ENCODE assay signal across 13 cellular contexts in the genomic region with DNA sequence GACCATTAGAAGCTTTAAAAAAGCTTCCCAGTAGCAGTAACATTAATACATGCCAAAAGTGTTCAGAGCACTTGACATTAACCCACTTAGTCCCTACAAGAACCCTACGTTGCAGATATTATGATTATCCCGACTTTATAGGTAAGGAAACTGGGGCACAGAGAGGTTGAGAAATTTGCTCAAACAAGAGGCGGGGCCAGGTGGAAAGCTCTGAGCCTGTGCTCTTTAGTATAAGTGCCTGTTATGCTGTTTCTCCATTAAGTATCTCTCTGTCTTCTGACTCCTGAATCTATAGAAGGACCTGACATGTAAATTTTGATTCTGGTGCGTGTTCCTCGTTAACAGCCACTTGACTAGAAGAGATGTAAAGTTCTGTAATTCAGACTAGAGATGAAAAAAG.
DNase-seq lines count a peak whose midpoint lies in the region; ATAC-seq, FAIRE-seq and TF ChIP-seq lines count a peak whose summit lies in the region.
"Had no signal": no experiment of that assay in that cellular context is flagged by ENCODE, and none has a peak within 500 bp of the region (broad histone marks: within the 10 kb centered on the region; RNA-seq: fewer than 3 reads in every experiment).

No MANE protein-coding gene starts in this region.

- peaks cover 48 to 72% of the 10 kb centered on the region in 2 donors for H3K4me1 Mint-ChIP-seq in effector memory CD8-positive, alpha-beta T cell (ENCODE audit: low read depth in 2 of 2)
- peaks cover 42% of the 10 kb centered on the region for H3K4me1 Mint-ChIP-seq in nephron

- TF ChIP-seq CTCF in nephron (IDR thresholded peaks at IDR 0.05; ENCODE audit: unreplicated experiment in 3 of 3), result no peak

- H3K27ac Mint-ChIP-seq in effector memory CD8-positive, alpha-beta T cell, result peak overlapping the region; percentile 71 to 89
- peak overlapping the region in 2 of 3 experiments; percentile 17 to 64 for H3K27ac Mint-ChIP-seq in nephron

- peaks cover 12% of the 10 kb centered on the region for H3K36me3 Mint-ChIP-seq in effector memory CD8-positive, alpha-beta T cell (ENCODE audit: insufficient read depth)
- peaks cover 41% of the 10 kb centered on the region for H3K36me3 Mint-ChIP-seq in nephron (ENCODE audit: low read depth)

- H3K36me3 ChIP-seq in ACC112 (ENCODE audit: insufficient read depth, low read length), result peaks cover 21% of the 10 kb centered on the region
- H3K36me3 ChIP-seq in GM23248 (ENCODE audit: low read depth), result peaks cover 12% of the 10 kb centered on the region; the same call in 1 of the 2 replicates
- no peaks in the 10 kb centered on the region for H3K36me3 ChIP-seq in small intestine (ENCODE audit: control insufficient read depth in 2 of 2, insufficient read depth in 2 of 2, low read length in 2 of 2)
- H3K36me3 ChIP-seq: BE2C had no signal

- H3K79me2 ChIP-seq in ACC112 (ENCODE audit: control insufficient read depth, insufficient read depth, low read length, unreplicated experiment) (peaks cover 84% of the 10 kb centered on the region), GM23248 (ENCODE audit: insufficient read depth) (peaks cover 100% of the 10 kb centered on the region)

- H4K20me1 ChIP-seq in GM23248 (ENCODE audit: insufficient read depth), result peaks cover 33% of the 10 kb centered on the region

- H3K9ac ChIP-seq in GM23248, result no peak overlapping the region

- H3K9me3 ChIP-seq in GM23248 (ENCODE audit: low read depth) (no peaks in the 10 kb centered on the region), small intestine (ENCODE audit: control insufficient read depth, low read depth) (no peaks in the 10 kb centered on the region)
- H3K9me3 ChIP-seq: BE2C had no signal

- no peak overlapping the region for H3K4me3 Mint-ChIP-seq in effector memory CD8-positive, alpha-beta T cell
- H3K4me3 Mint-ChIP-seq in nephron, result no peak overlapping the region

- no peak overlapping the region for H2AFZ ChIP-seq in ACC112 (ENCODE audit: low read length, unreplicated experiment)
- no peak overlapping the region for H2AFZ ChIP-seq in GM23248

- DNase-seq in GM23248 (no peak), HPDE6-E6E7 (ENCODE audit: extremely low spot score) (no peak), NCI-H446 (lab: John Stamatoyannopoulos, UW) (no peak), small intestine (no peak)
- no peak for DNase-seq in effector memory CD8-positive, alpha-beta T cell
- DNase-seq: BE2C, NCI-H1436, NCI-H2227 treated with DMSO at 0.1 percent for 48 hours, NCI-H69 had no signal

- FAIRE-seq in small intestine (lab: Jason Lieb, UNC), result no peak
- FAIRE-seq: H54 had no signal

- in situ Hi-C loops in GM23248 (cut with MboI), result no loop called here

- no peak for ATAC-seq in effector memory CD8-positive, alpha-beta T cell (replicated peaks)
- no peak for ATAC-seq in GM19351 (IDR thresholded peaks at IDR 0.05; ENCODE audit: unreplicated experiment)

- H3K9me2 ChIP-seq in GM23248 (ENCODE audit: insufficient read depth), result no peaks in the 10 kb centered on the region

- H3K9me3 Mint-ChIP-seq in effector memory CD8-positive, alpha-beta T cell, result no peaks in the 10 kb centered on the region
- no peaks in the 10 kb centered on the region for H3K9me3 Mint-ChIP-seq in nephron

- H3K27me3 ChIP-seq in ACC112 (ENCODE audit: insufficient read depth, low read length) (no peaks in the 10 kb centered on the region), GM23248 (replicated peaks; ENCODE audit: insufficient read depth) (no peaks in the 10 kb centered on the region), small intestine (ENCODE audit: control insufficient read depth in 2 of 2, insufficient read depth in 2 of 2, low read length in 2 of 2) (no peaks in the 10 kb centered on the region)
- H3K27me3 ChIP-seq: BE2C had no signal

- peaks cover 83% of the 10 kb centered on the region for H3K4me1 ChIP-seq in ACC112 (ENCODE audit: control insufficient read depth, insufficient read depth, low read length, unreplicated experiment)
- peaks cover 73% of the 10 kb centered on the region for H3K4me1 ChIP-seq in GM23248 (ENCODE audit: insufficient read depth)
- H3K4me1 ChIP-seq in small intestine (ENCODE audit: control insufficient read depth in 2 of 2, insufficient read depth in 1 of 2, low read depth in 1 of 2, low read length in 1 of 2), result no peaks in the 10 kb centered on the region
- H3K4me1 ChIP-seq: BE2C had no signal

- H3K4me2 ChIP-seq in GM23248 (ENCODE audit: unreplicated experiment), result no peak overlapping the region

- H3F3A ChIP-seq in GM23248 (ENCODE audit: insufficient read depth), result peaks cover 89% of the 10 kb centered on the region

- H3K27me3 Mint-ChIP-seq in effector memory CD8-positive, alpha-beta T cell, result no peaks in the 10 kb centered on the region
- H3K27me3 Mint-ChIP-seq in nephron (ENCODE audit: low read depth), result no peaks in the 10 kb centered on the region

- 89 to 92% methylated on average over 5 of the region's 5 CpGs for WGBS in GM23248 (ENCODE audit: low coverage in 1 of 2, low lambda C conversion rate in 2 of 2, missing lambda C conversion rate in 2 of 2), 2 experiments
- WGBS in small intestine, 3 donors, result 86 to 95% (median 89%) methylated on average over 5 of the region's 5 CpGs

- H3K4me3 ChIP-seq in ACC112 (ENCODE audit: low read depth, low read length) (no peak overlapping the region), GM23248 (no peak overlapping the region), small intestine (ENCODE audit: low read depth in 1 of 2, low read length in 2 of 2) (no peak overlapping the region)

- H3K27ac ChIP-seq in ACC112 (ENCODE audit: low read depth, low read length), result peak overlapping the region; percentile 68
- 0 out of 2 replicates have a peak overlapping the region, but pooled peaks have one; percentile 54 for H3K27ac ChIP-seq in GM23248
- no peak overlapping the region for H3K27ac ChIP-seq in small intestine (ENCODE audit: low read depth in 1 of 2, low read length in 1 of 2)

Comparison
In these comparisons a context has a peak if more than half of its experiments do, and no peak if none do; other contexts are left out.
1. H3K27ac ChIP-seq: peak in ACC112 (single experiment) and GM23248 (single experiment); none in small intestine (0 of 2).